In the genomic region with DNA sequence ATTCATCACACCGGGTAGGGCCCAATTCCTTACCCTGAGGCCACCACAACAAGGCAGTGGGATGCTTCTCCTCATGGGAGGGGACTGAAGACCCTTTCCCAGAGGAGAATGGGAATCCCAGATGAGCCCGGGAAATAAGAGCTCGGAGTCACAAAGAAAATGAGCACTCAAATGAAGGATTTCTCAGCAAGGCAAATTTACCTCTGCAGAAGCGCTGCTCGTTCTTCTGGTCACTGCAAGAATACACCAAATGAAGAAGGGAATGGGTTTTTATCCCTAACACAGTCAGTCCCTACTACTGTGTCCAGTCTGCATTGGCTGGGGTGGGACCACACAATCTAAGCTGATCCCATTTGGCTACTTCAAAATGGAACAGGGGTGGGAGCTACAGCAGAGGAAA, we compare ENCODE assay signal across 31 cellular contexts.
"Had no signal": no experiment of that assay in that cellular context is flagged by ENCODE, and none has a peak within 500 bp of the region (broad histone marks: within the 10 kb centered on the region; RNA-seq: fewer than 3 reads in every experiment).

No MANE protein-coding gene starts in this region.

- H3K4me3 Mint-ChIP-seq: activated CD4-positive, alpha-beta memory T cell treated with anti-CD3 and anti-CD28 coated beads, Interleukin-2, amount 10 ng/mL, durations not matched to agents 7 days and 5 days; activated CD4-positive, alpha-beta T cell treated with anti-CD3 and anti-CD28 coated beads, Interleukin-2, amount 10 ng/mL, durations not matched to agents 7 days and 5 days; activated naive CD4-positive, alpha-beta T cell treated with anti-CD3 and anti-CD28 coated beads, Interleukin-2, amount 10 ng/mL, durations not matched to agents 7 days and 5 days; activated naive CD8-positive, alpha-beta T cell treated with anti-CD3 and anti-CD28 coated beads, Interleukin-2, amount 10 ng/mL, durations not matched to agents 7 days and 5 days; activated T-cell treated with anti-CD3 and anti-CD28 coated beads, Interleukin-2, amount 50 U/mL, for 24 hours; activated T-cell treated with anti-CD3 and anti-CD28 coated beads, Interleukin-2, amount 50 U/mL, for 72 hours; brain; central memory CD8-positive, alpha-beta T cell; dendritic cell treated with granulocyte-macrophage colony-stimulating factor and Interleukin-4, amounts not matched to agents 40 ng/mL and 50 ng/mL, for 4 days; endodermal cell; WTC11 had no signal

- H3K27me3 Mint-ChIP-seq: activated CD4-positive, alpha-beta memory T cell treated with anti-CD3 and anti-CD28 coated beads, Interleukin-2, amount 10 ng/mL, durations not matched to agents 7 days and 5 days; activated naive CD8-positive, alpha-beta T cell treated with anti-CD3 and anti-CD28 coated beads, Interleukin-2, amount 10 ng/mL, durations not matched to agents 7 days and 5 days; activated T-cell treated with anti-CD3 and anti-CD28 coated beads, Interleukin-2, amount 50 U/mL, for 24 hours; central memory CD8-positive, alpha-beta T cell; dendritic cell treated with granulocyte-macrophage colony-stimulating factor and Interleukin-4, amounts not matched to agents 40 ng/mL and 50 ng/mL, for 4 days had no signal

- H3K27me3 ChIP-seq: ascending aorta, breast epithelium, dorsolateral prefrontal cortex had no signal

- FAIRE-seq: frontal cortex, TTC549 had no signal

- H3K36me3 ChIP-seq: ascending aorta, breast epithelium had no signal

- H3K4me3 ChIP-seq: ascending aorta, breast epithelium, coronary artery, dorsolateral prefrontal cortex had no signal

- ATAC-seq: activated naive CD4-positive, alpha-beta T cell treated with anti-CD3 and anti-CD28 coated beads, Interleukin-2, amount 50 U/mL, for 72 hours; activated T-cell treated with anti-CD3 and anti-CD28 coated beads, Interleukin-2, amount 50 U/mL, for 72 hours; esophagus mucosa had no signal

- H3K4me1 Mint-ChIP-seq: activated naive CD8-positive, alpha-beta T cell treated with anti-CD3 and anti-CD28 coated beads, Interleukin-2, amount 10 ng/mL, durations not matched to agents 7 days and 5 days; brain had no signal

- H3K36me3 Mint-ChIP-seq: brain had no signal

- DNase-seq: activated CD4-positive, alpha-beta memory T cell treated with anti-CD3 and anti-CD28 coated beads, Interleukin-2, amount 10 ng/mL, durations not matched to agents 7 days and 5 days; activated CD4-positive, alpha-beta T cell treated with anti-CD3 and anti-CD28 coated beads for 1 hour; activated CD4-positive, alpha-beta T cell treated with anti-CD3 and anti-CD28 coated beads for 4 hours; activated CD4-positive, alpha-beta T cell treated with anti-CD3 and anti-CD28 coated beads, Interleukin-2, amount 10 ng/mL, durations not matched to agents 7 days and 5 days; activated CD4-positive, alpha-beta T cell treated with anti-CD3 and anti-CD28 coated beads, Interleukin-2, amount 50 U/mL, for 4 hours; activated CD8-positive, alpha-beta memory T cell treated with anti-CD3 and anti-CD28 coated beads, Interleukin-2, amount 50 U/mL, for 48 hours; activated gamma-delta T cell; activated naive CD4-positive, alpha-beta T cell; activated naive CD4-positive, alpha-beta T cell treated with anti-CD3 and anti-CD28 coated beads, Interleukin-2, amount 10 ng/mL, durations not matched to agents 7 days and 5 days; activated naive CD8-positive, alpha-beta T cell treated with anti-CD3 and anti-CD28 coated beads, Interleukin-2, amount 10 ng/mL, durations not matched to agents 7 days and 5 days; activated T-cell treated with anti-CD3 and anti-CD28 coated beads for 4 hours; activated T-cell treated with anti-CD3 and anti-CD28 coated beads, Interleukin-2, amount 50 U/mL, for 24 hours; activated T-cell treated with anti-CD3 and anti-CD28 coated beads, Interleukin-2, amount 50 U/mL, for 72 hours; dorsolateral prefrontal cortex; effector memory CD4-positive, alpha-beta T cell; foreskin fibroblast; head of caudate nucleus; T-helper 2 cell had no signal

- H3K4me1 ChIP-seq: ascending aorta, breast epithelium had no signal

- H3K27ac Mint-ChIP-seq: activated CD4-positive, alpha-beta memory T cell treated with anti-CD3 and anti-CD28 coated beads, Interleukin-2, amount 10 ng/mL, durations not matched to agents 7 days and 5 days; activated naive CD4-positive, alpha-beta T cell treated with anti-CD3 and anti-CD28 coated beads, Interleukin-2, amount 10 ng/mL, durations not matched to agents 7 days and 5 days; activated naive CD4-positive, alpha-beta T cell treated with anti-CD3 and anti-CD28 coated beads, Interleukin-2, amount 50 U/mL, for 72 hours; activated naive CD8-positive, alpha-beta T cell treated with anti-CD3 and anti-CD28 coated beads, Interleukin-2, amount 10 ng/mL, durations not matched to agents 7 days and 5 days; activated T-cell treated with anti-CD3 and anti-CD28 coated beads, Interleukin-2, amount 50 U/mL, for 24 hours; activated T-cell treated with anti-CD3 and anti-CD28 coated beads, Interleukin-2, amount 50 U/mL, for 72 hours; brain; dendritic cell treated with granulocyte-macrophage colony-stimulating factor and Interleukin-4, amounts not matched to agents 40 ng/mL and 50 ng/mL, for 4 days; endodermal cell; WTC11 had no signal

- H3K27ac ChIP-seq: ascending aorta, breast epithelium, coronary artery, dorsolateral prefrontal cortex, VCaP had no signal
